Comparison of ENCODE assay signal across 2 cellular contexts in genomic region chr11:128522943-128523518, GRCh38.
TF ChIP-seq lines count a peak whose summit lies in the region.

No MANE protein-coding gene starts in this region.

TF ChIP-seq in SK-N-SH, 30 proteins besides CTCF, POLR2A, EP300 and RAD21 (continued from another document):
- TF ChIP-seq REST (IDR thresholded peaks at IDR 0.05; ENCODE audit: low read depth, low read length) = no peak
- no peak for TF ChIP-seq NRF1 (IDR thresholded peaks at IDR 0.05; ENCODE audit: low read depth, low read length)
- TF ChIP-seq USF1 (IDR thresholded peaks at IDR 0.05; ENCODE audit: borderline replicate concordance, low read depth) = no peak
- no peak for TF ChIP-seq GABPA (IDR thresholded peaks at IDR 0.05; ENCODE audit: low read depth)
- no peak for TF ChIP-seq TEAD4 (IDR thresholded peaks at IDR 0.05; ENCODE audit: borderline replicate concordance, insufficient read depth)
- no peak for TF ChIP-seq SIN3A (IDR thresholded peaks at IDR 0.05; ENCODE audit: borderline replicate concordance, low read depth, low read length)
- no peak for TF ChIP-seq FOXJ3 (CRISPR knock-in tag; IDR thresholded peaks at IDR 0.05)
- TF ChIP-seq, protein P1, sequence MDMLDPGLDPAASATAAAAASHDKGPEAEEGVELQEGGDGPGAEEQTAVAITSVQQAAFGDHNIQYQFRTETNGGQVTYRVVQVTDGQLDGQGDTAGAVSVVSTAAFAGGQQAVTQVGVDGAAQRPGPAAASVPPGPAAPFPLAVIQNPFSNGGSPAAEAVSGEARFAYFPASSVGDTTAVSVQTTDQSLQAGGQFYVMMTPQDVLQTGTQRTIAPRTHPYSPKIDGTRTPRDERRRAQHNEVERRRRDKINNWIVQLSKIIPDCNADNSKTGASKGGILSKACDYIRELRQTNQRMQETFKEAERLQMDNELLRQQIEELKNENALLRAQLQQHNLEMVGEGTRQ (IDR thresholded peaks at IDR 0.05; ENCODE audit: borderline replicate concordance, low read depth, low read length) = no peak
- TF ChIP-seq RCOR1 (IDR thresholded peaks at IDR 0.05; ENCODE audit: low read length) = no peak
- TF ChIP-seq JUND (IDR thresholded peaks at IDR 0.05) = no peak

TF ChIP-seq in SK-N-SH treated with all-trans-retinoic acid at 6 μM for 48 hours, 23 proteins besides CTCF, POLR2A, EP300 and RAD21 (continued from another document):
- TF ChIP-seq, protein P2, sequence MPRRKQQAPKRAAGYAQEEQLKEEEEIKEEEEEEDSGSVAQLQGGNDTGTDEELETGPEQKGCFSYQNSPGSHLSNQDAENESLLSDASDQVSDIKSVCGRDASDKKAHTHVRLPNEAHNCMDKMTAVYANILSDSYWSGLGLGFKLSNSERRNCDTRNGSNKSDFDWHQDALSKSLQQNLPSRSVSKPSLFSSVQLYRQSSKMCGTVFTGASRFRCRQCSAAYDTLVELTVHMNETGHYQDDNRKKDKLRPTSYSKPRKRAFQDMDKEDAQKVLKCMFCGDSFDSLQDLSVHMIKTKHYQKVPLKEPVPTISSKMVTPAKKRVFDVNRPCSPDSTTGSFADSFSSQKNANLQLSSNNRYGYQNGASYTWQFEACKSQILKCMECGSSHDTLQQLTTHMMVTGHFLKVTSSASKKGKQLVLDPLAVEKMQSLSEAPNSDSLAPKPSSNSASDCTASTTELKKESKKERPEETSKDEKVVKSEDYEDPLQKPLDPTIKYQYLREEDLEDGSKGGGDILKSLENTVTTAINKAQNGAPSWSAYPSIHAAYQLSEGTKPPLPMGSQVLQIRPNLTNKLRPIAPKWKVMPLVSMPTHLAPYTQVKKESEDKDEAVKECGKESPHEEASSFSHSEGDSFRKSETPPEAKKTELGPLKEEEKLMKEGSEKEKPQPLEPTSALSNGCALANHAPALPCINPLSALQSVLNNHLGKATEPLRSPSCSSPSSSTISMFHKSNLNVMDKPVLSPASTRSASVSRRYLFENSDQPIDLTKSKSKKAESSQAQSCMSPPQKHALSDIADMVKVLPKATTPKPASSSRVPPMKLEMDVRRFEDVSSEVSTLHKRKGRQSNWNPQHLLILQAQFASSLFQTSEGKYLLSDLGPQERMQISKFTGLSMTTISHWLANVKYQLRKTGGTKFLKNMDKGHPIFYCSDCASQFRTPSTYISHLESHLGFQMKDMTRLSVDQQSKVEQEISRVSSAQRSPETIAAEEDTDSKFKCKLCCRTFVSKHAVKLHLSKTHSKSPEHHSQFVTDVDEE (CRISPR knock-in tag; IDR thresholded peaks at IDR 0.05) = no peak
- TF ChIP-seq ZC3H10 (CRISPR knock-in tag; IDR thresholded peaks at IDR 0.05) = no peak
- TF ChIP-seq TOX (CRISPR knock-in tag; IDR thresholded peaks at IDR 0.05; ENCODE audit: borderline replicate concordance) = no peak
- TF ChIP-seq ZNF8 (CRISPR knock-in tag; IDR thresholded peaks at IDR 0.05) = no peak
- TF ChIP-seq ESRRG (CRISPR knock-in tag; IDR thresholded peaks at IDR 0.05) = no peak
- TF ChIP-seq, protein P3, sequence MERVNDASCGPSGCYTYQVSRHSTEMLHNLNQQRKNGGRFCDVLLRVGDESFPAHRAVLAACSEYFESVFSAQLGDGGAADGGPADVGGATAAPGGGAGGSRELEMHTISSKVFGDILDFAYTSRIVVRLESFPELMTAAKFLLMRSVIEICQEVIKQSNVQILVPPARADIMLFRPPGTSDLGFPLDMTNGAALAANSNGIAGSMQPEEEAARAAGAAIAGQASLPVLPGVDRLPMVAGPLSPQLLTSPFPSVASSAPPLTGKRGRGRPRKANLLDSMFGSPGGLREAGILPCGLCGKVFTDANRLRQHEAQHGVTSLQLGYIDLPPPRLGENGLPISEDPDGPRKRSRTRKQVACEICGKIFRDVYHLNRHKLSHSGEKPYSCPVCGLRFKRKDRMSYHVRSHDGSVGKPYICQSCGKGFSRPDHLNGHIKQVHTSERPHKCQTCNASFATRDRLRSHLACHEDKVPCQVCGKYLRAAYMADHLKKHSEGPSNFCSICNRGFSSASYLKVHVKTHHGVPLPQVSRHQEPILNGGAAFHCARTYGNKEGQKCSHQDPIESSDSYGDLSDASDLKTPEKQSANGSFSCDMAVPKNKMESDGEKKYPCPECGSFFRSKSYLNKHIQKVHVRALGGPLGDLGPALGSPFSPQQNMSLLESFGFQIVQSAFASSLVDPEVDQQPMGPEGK (CRISPR knock-in tag; IDR thresholded peaks at IDR 0.05; ENCODE audit: borderline replicate concordance) = no peak
- TF ChIP-seq CREB5 (CRISPR knock-in tag; IDR thresholded peaks at IDR 0.05; ENCODE audit: low read depth) = no peak
- TF ChIP-seq ZFP30 (CRISPR knock-in tag; IDR thresholded peaks at IDR 0.05) = no peak
- TF ChIP-seq GLIS3 (CRISPR knock-in tag; IDR thresholded peaks at IDR 0.05) = no peak
- TF ChIP-seq, protein P4, sequence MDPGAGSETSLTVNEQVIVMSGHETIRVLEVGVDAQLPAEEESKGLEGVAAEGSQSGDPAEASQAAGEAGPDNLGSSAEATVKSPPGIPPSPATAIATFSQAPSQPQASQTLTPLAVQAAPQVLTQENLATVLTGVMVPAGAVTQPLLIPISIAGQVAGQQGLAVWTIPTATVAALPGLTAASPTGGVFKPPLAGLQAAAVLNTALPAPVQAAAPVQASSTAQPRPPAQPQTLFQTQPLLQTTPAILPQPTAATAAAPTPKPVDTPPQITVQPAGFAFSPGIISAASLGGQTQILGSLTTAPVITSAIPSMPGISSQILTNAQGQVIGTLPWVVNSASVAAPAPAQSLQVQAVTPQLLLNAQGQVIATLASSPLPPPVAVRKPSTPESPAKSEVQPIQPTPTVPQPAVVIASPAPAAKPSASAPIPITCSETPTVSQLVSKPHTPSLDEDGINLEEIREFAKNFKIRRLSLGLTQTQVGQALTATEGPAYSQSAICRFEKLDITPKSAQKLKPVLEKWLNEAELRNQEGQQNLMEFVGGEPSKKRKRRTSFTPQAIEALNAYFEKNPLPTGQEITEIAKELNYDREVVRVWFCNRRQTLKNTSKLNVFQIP (CRISPR knock-in tag; IDR thresholded peaks at IDR 0.05; ENCODE audit: borderline replicate concordance, low read depth) = no peak
- TF ChIP-seq ZNF565 (CRISPR knock-in tag; conservative IDR thresholded peaks at IDR 0.05; ENCODE audit: low read depth) = no peak
- no peak for TF ChIP-seq SNAI2 (CRISPR knock-in tag; IDR thresholded peaks at IDR 0.05)
- TF ChIP-seq ARNTL (CRISPR knock-in tag; IDR thresholded peaks at IDR 0.05; ENCODE audit: borderline replicate concordance, low read depth) = no peak
- no peak for TF ChIP-seq ZFP3 (CRISPR knock-in tag; IDR thresholded peaks at IDR 0.05)
- TF ChIP-seq BACH2 (CRISPR knock-in tag; IDR thresholded peaks at IDR 0.05; ENCODE audit: borderline replicate concordance) = no peak
